In the genomic region with DNA sequence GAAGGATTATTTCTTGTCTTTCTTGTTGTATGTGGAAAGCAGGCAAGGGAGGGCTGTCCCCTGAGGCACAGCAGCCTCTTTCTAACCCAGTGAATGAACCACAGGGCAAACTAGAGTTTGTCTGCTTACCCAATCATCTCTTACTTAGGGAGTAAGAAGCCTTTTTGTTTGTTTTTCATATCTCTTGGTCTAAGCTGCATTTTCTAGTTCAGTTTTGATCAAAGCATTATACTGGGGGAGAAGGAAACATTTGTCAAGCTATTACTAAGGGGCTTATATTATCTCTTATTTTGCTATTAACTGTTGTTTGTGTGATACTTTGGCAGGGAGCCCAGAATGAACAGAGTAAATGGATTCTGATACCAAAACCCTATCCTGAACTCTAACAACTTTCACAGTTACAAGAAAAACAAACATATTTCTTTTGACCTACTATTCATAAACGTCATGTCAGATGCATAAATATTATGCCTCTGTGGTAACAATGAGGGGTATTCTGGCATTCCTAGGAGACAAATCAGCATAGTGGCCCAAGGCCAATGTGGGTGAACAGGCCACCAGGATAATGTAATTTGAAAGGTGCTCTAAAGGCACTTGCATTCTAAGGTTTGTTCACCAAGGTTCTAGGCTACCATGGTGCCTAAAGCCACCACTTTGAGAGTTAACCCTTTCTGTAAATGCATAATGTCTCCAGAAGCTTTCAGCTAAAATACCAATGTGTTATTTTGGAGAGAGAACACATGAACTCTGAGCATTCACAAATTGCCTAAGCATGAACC, we compare ENCODE assay signal across 1 cellular context.
TF ChIP-seq lines count a peak whose summit lies in the region.

No MANE protein-coding gene starts in this region.

TF ChIP-seq in HEK293, 187 proteins besides CTCF, POLR2A, EP300 and RAD21 (continued from another document and continues in another):
- TF ChIP-seq, protein P1, sequence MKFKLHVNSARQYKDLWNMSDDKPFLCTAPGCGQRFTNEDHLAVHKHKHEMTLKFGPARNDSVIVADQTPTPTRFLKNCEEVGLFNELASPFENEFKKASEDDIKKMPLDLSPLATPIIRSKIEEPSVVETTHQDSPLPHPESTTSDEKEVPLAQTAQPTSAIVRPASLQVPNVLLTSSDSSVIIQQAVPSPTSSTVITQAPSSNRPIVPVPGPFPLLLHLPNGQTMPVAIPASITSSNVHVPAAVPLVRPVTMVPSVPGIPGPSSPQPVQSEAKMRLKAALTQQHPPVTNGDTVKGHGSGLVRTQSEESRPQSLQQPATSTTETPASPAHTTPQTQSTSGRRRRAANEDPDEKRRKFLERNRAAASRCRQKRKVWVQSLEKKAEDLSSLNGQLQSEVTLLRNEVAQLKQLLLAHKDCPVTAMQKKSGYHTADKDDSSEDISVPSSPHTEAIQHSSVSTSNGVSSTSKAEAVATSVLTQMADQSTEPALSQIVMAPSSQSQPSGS (tag by site-specific recombination; IDR thresholded peaks at IDR 0.05; ENCODE audit: low read depth): peak; percentile 24; the same call in 1 of the 2 replicates
- TF ChIP-seq, protein P2, sequence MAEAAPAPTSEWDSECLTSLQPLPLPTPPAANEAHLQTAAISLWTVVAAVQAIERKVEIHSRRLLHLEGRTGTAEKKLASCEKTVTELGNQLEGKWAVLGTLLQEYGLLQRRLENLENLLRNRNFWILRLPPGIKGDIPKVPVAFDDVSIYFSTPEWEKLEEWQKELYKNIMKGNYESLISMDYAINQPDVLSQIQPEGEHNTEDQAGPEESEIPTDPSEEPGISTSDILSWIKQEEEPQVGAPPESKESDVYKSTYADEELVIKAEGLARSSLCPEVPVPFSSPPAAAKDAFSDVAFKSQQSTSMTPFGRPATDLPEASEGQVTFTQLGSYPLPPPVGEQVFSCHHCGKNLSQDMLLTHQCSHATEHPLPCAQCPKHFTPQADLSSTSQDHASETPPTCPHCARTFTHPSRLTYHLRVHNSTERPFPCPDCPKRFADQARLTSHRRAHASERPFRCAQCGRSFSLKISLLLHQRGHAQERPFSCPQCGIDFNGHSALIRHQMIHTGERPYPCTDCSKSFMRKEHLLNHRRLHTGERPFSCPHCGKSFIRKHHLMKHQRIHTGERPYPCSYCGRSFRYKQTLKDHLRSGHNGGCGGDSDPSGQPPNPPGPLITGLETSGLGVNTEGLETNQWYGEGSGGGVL (tag by site-specific recombination; IDR thresholded peaks at IDR 0.05): peak; percentile 62; the same call in 1 of the 2 replicates
- TF ChIP-seq, protein P3, sequence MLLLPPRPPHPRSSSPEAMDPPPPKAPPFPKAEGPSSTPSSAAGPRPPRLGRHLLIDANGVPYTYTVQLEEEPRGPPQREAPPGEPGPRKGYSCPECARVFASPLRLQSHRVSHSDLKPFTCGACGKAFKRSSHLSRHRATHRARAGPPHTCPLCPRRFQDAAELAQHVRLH (tag by site-specific recombination; IDR thresholded peaks at IDR 0.05): peak; percentile 49; the same call in 1 of the 2 replicates
- TF ChIP-seq, protein P4, sequence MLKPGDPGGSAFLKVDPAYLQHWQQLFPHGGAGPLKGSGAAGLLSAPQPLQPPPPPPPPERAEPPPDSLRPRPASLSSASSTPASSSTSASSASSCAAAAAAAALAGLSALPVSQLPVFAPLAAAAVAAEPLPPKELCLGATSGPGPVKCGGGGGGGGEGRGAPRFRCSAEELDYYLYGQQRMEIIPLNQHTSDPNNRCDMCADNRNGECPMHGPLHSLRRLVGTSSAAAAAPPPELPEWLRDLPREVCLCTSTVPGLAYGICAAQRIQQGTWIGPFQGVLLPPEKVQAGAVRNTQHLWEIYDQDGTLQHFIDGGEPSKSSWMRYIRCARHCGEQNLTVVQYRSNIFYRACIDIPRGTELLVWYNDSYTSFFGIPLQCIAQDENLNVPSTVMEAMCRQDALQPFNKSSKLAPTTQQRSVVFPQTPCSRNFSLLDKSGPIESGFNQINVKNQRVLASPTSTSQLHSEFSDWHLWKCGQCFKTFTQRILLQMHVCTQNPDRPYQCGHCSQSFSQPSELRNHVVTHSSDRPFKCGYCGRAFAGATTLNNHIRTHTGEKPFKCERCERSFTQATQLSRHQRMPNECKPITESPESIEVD (tag by site-specific recombination; IDR thresholded peaks at IDR 0.05): peak; percentile 90
- TF ChIP-seq ZNF660 (tag by site-specific recombination; IDR thresholded peaks at IDR 0.05) (0 out of 2 replicates have a peak, but pooled peaks have one; percentile 61), YY2 (tag by site-specific recombination; IDR thresholded peaks at IDR 0.05) (no peak), ZNF561 (tag by site-specific recombination; IDR thresholded peaks at IDR 0.05; ENCODE audit: borderline replicate concordance) (0 out of 2 replicates have a peak, but pooled peaks have one; percentile 56), ZNF426 (tag by site-specific recombination; IDR thresholded peaks at IDR 0.05) (no peak), FEZF1 (tag by site-specific recombination; IDR thresholded peaks at IDR 0.05) (peak; percentile 76), ZEB2 (tag by site-specific recombination; IDR thresholded peaks at IDR 0.05) (peak; percentile 83; the same call in 1 of the 2 replicates), ZNF211 (tag by site-specific recombination; IDR thresholded peaks at IDR 0.05; ENCODE audit: low read depth) (no peak), ZSCAN16 (tag by site-specific recombination; IDR thresholded peaks at IDR 0.05) (no peak), ZNF354C (tag by site-specific recombination; IDR thresholded peaks at IDR 0.05; ENCODE audit: borderline replicate concordance, low read depth) (no peak), ZNF221 (tag by site-specific recombination; IDR thresholded peaks at IDR 0.05; ENCODE audit: borderline replicate concordance) (no peak), ZNF600 (tag by site-specific recombination; IDR thresholded peaks at IDR 0.05) (no peak), ZXDB (tag by site-specific recombination; IDR thresholded peaks at IDR 0.05) (peak; percentile 68), ZNF558 (tag by site-specific recombination; IDR thresholded peaks at IDR 0.05) (peak; percentile 32; the same call in 1 of the 2 replicates), SETDB1 (IDR thresholded peaks at IDR 0.05; ENCODE audit: insufficient read length, low read length) (no peak), ZNF404 (tag by site-specific recombination; IDR thresholded peaks at IDR 0.05) (no peak), ZNF366 (tag by site-specific recombination; conservative IDR thresholded peaks at IDR 0.05) (peak; percentile 28; the same call in 1 of the 2 replicates), ZNF555 (tag by site-specific recombination; conservative IDR thresholded peaks at IDR 0.05) (no peak), ZNF624 (tag by site-specific recombination; IDR thresholded peaks at IDR 0.05) (no peak), ZBTB8A (tag by site-specific recombination; IDR thresholded peaks at IDR 0.05) (peak; percentile 57; the same call in 1 of the 2 replicates), SCRT2 (tag by site-specific recombination; IDR thresholded peaks at IDR 0.05) (no peak), TRIM28 (IDR thresholded peaks at IDR 0.05; ENCODE audit: borderline replicate concordance, low read length) (peak; percentile 19; the same call in 1 of the 2 replicates), ZNF670 (tag by site-specific recombination; IDR thresholded peaks at IDR 0.05; ENCODE audit: low read depth) (no peak), KLF7 (tag by site-specific recombination; IDR thresholded peaks at IDR 0.05; ENCODE audit: borderline replicate concordance) (no peak), ZNF138 (tag by site-specific recombination; IDR thresholded peaks at IDR 0.05; ENCODE audit: borderline replicate concordance) (no peak), ZNF549 (tag by site-specific recombination; IDR thresholded peaks at IDR 0.05) (no peak), ZNF768 (tag by site-specific recombination; IDR thresholded peaks at IDR 0.05) (no peak), ZNF202 (tag by site-specific recombination; IDR thresholded peaks at IDR 0.05; ENCODE audit: borderline replicate concordance) (no peak), ZFHX2 (tag by site-specific recombination; conservative IDR thresholded peaks at IDR 0.05) (no peak), IKZF3 (tag by site-specific recombination; IDR thresholded peaks at IDR 0.05) (peak; percentile 54; the same call in 1 of the 2 replicates)
- TF ChIP-seq, protein P5, sequence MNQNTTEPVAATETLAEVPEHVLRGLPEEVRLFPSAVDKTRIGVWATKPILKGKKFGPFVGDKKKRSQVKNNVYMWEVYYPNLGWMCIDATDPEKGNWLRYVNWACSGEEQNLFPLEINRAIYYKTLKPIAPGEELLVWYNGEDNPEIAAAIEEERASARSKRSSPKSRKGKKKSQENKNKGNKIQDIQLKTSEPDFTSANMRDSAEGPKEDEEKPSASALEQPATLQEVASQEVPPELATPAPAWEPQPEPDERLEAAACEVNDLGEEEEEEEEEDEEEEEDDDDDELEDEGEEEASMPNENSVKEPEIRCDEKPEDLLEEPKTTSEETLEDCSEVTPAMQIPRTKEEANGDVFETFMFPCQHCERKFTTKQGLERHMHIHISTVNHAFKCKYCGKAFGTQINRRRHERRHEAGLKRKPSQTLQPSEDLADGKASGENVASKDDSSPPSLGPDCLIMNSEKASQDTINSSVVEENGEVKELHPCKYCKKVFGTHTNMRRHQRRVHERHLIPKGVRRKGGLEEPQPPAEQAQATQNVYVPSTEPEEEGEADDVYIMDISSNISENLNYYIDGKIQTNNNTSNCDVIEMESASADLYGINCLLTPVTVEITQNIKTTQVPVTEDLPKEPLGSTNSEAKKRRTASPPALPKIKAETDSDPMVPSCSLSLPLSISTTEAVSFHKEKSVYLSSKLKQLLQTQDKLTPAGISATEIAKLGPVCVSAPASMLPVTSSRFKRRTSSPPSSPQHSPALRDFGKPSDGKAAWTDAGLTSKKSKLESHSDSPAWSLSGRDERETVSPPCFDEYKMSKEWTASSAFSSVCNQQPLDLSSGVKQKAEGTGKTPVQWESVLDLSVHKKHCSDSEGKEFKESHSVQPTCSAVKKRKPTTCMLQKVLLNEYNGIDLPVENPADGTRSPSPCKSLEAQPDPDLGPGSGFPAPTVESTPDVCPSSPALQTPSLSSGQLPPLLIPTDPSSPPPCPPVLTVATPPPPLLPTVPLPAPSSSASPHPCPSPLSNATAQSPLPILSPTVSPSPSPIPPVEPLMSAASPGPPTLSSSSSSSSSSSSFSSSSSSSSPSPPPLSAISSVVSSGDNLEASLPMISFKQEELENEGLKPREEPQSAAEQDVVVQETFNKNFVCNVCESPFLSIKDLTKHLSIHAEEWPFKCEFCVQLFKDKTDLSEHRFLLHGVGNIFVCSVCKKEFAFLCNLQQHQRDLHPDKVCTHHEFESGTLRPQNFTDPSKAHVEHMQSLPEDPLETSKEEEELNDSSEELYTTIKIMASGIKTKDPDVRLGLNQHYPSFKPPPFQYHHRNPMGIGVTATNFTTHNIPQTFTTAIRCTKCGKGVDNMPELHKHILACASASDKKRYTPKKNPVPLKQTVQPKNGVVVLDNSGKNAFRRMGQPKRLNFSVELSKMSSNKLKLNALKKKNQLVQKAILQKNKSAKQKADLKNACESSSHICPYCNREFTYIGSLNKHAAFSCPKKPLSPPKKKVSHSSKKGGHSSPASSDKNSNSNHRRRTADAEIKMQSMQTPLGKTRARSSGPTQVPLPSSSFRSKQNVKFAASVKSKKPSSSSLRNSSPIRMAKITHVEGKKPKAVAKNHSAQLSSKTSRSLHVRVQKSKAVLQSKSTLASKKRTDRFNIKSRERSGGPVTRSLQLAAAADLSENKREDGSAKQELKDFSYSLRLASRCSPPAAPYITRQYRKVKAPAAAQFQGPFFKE (tag by site-specific recombination; IDR thresholded peaks at IDR 0.05; ENCODE audit: borderline replicate concordance): no peak
- TF ChIP-seq, protein P6, sequence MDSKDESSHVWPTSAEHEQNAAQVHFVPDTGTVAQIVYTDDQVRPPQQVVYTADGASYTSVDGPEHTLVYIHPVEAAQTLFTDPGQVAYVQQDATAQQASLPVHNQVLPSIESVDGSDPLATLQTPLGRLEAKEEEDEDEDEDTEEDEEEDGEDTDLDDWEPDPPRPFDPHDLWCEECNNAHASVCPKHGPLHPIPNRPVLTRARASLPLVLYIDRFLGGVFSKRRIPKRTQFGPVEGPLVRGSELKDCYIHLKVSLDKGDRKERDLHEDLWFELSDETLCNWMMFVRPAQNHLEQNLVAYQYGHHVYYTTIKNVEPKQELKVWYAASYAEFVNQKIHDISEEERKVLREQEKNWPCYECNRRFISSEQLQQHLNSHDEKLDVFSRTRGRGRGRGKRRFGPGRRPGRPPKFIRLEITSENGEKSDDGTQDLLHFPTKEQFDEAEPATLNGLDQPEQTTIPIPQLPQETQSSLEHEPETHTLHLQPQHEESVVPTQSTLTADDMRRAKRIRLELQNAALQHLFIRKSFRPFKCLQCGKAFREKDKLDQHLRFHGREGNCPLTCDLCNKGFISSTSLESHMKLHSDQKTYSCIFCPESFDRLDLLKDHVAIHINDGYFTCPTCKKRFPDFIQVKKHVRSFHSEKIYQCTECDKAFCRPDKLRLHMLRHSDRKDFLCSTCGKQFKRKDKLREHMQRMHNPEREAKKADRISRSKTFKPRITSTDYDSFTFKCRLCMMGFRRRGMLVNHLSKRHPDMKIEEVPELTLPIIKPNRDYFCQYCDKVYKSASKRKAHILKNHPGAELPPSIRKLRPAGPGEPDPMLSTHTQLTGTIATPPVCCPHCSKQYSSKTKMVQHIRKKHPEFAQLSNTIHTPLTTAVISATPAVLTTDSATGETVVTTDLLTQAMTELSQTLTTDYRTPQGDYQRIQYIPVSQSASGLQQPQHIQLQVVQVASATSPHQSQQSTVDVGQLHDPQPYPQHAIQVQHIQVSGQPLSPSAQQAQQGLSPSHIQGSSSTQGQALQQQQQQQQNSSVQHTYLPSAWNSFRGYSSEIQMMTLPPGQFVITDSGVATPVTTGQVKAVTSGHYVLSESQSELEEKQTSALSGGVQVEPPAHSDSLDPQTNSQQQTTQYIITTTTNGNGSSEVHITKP (tag by site-specific recombination; IDR thresholded peaks at IDR 0.05): peak; percentile 57; the same call in 1 of the 2 replicates
- TF ChIP-seq, protein P7, sequence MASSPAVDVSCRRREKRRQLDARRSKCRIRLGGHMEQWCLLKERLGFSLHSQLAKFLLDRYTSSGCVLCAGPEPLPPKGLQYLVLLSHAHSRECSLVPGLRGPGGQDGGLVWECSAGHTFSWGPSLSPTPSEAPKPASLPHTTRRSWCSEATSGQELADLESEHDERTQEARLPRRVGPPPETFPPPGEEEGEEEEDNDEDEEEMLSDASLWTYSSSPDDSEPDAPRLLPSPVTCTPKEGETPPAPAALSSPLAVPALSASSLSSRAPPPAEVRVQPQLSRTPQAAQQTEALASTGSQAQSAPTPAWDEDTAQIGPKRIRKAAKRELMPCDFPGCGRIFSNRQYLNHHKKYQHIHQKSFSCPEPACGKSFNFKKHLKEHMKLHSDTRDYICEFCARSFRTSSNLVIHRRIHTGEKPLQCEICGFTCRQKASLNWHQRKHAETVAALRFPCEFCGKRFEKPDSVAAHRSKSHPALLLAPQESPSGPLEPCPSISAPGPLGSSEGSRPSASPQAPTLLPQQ (tag by site-specific recombination; IDR thresholded peaks at IDR 0.05): 0 out of 2 replicates have a peak, but pooled peaks have one; percentile 24
- TF ChIP-seq, protein P8, sequence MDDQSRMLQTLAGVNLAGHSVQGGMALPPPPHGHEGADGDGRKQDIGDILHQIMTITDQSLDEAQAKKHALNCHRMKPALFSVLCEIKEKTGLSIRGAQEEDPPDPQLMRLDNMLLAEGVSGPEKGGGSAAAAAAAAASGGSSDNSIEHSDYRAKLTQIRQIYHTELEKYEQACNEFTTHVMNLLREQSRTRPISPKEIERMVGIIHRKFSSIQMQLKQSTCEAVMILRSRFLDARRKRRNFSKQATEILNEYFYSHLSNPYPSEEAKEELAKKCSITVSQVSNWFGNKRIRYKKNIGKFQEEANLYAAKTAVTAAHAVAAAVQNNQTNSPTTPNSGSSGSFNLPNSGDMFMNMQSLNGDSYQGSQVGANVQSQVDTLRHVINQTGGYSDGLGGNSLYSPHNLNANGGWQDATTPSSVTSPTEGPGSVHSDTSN (CRISPR knock-in tag; IDR thresholded peaks at IDR 0.05): no peak
